In the genomic region with DNA sequence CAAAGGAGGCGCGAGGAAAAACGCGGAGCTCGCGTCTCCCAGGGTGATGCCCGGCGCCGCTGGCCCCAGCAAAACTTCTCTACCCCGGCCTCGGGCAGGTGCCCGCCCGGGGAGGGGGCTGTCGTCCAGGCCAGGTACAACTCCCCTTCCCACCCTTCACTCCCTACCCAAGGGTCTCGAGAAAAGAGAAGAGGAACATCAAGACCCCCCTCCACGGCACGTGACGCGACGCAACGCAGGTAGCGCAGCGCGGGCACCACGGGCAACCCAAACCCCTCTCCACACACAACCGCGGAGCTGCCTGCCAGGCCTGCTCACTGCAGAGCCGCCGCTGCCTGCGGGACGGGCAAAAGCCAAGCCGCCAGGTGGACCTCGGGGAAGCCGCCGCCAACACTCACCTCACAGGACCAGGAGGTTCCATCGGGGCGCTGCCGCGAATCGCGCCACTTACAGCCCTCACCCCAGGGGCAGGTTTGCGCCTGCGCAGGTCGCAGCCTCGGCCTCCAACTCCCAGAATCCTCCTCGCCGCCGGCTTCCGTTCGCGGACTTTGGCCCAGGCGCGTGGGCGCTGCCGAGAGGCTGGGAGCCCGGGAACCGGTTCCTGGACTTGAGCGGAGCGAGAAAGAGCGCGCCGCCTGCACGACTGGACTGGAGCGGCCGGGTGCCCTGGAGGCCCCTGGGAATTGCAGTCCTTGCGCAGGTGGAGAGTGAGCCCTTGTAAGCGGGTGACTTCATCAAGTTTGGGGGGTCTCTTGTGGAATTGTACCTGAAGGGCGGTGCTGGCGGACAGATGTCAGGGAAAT, we compare ENCODE assay signal across 1 cellular context.
TF ChIP-seq lines count a peak whose summit lies in the region.

A gene (minus strand): TSS at position 477 of the 803 bp plus-strand sequence. CDS start 56 bp downstream, at position 421.

TF ChIP-seq in A549, 52 proteins besides CTCF, POLR2A, EP300 and RAD21 (continued from another document):
- TF ChIP-seq, protein P1, sequence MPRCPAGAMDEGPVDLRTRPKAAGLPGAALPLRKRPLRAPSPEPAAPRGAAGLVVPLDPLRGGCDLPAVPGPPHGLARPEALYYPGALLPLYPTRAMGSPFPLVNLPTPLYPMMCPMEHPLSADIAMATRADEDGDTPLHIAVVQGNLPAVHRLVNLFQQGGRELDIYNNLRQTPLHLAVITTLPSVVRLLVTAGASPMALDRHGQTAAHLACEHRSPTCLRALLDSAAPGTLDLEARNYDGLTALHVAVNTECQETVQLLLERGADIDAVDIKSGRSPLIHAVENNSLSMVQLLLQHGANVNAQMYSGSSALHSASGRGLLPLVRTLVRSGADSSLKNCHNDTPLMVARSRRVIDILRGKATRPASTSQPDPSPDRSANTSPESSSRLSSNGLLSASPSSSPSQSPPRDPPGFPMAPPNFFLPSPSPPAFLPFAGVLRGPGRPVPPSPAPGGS (IDR thresholded peaks at IDR 0.05): peak; percentile 31; the same call in 1 of the 3 replicates
- TF ChIP-seq, protein P2, sequence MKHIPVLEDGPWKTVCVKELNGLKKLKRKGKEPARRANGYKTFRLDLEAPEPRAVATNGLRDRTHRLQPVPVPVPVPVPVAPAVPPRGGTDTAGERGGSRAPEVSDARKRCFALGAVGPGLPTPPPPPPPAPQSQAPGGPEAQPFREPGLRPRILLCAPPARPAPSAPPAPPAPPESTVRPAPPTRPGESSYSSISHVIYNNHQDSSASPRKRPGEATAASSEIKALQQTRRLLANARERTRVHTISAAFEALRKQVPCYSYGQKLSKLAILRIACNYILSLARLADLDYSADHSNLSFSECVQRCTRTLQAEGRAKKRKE (CRISPR knock-in tag; IDR thresholded peaks at IDR 0.05; ENCODE audit: low read depth): peak; percentile 59; the same call in 1 of the 2 replicates
- TF ChIP-seq, protein P3, sequence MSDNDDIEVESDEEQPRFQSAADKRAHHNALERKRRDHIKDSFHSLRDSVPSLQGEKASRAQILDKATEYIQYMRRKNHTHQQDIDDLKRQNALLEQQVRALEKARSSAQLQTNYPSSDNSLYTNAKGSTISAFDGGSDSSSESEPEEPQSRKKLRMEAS (IDR thresholded peaks at IDR 0.05): peak; percentile 99
- TF ChIP-seq MYC (IDR thresholded peaks at IDR 0.05; ENCODE audit: borderline replicate concordance, low read length): peak; percentile 10; the same call in 1 of the 2 replicates
- TF ChIP-seq, protein P4, sequence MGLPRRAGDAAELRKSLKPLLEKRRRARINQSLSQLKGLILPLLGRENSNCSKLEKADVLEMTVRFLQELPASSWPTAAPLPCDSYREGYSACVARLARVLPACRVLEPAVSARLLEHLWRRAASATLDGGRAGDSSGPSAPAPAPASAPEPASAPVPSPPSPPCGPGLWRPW (IDR thresholded peaks at IDR 0.05): no peak
- TF ChIP-seq EHF (CRISPR knock-in tag; IDR thresholded peaks at IDR 0.05): no peak; the same call in 1 of the 2 replicates
